12 cellular contexts compared by ENCODE assay signal in genomic region chr5:6279607-6280006, GRCh38.
"Had no signal": no experiment of that assay in that cellular context is flagged by ENCODE, and none has a peak within 500 bp of the region (broad histone marks: within the 10 kb centered on the region; RNA-seq: fewer than 3 reads in every experiment).

No MANE protein-coding gene starts in this region.

- H3K9me3 ChIP-seq: adrenal gland, tibial nerve, vagina had no signal

- H3K36me3 ChIP-seq: adrenal gland, cardiac muscle cell, tibial nerve, vagina had no signal

- DNase-seq: activated CD4-positive, alpha-beta memory T cell treated with anti-CD3 and anti-CD28 coated beads for 36 hours; activated CD4-positive, alpha-beta T cell treated with anti-CD3 and anti-CD28 coated beads for 1 hour; activated effector memory CD4-positive, alpha-beta T cell treated with Interleukin-2 at 50 U/mL for 16 hours; activated T-cell treated with anti-CD3 and anti-CD28 coated beads, Interleukin-2, amount 50 U/mL, for 4 hours; adrenal gland; T-cell; T1000 had no signal

- H3K4me1 ChIP-seq: adrenal gland, tibial nerve, vagina had no signal

- H3K27me3 ChIP-seq: adrenal gland, cardiac muscle cell, tibial nerve, vagina had no signal

- H3K4me3 ChIP-seq: adrenal gland, cardiac muscle cell, tibial nerve, vagina had no signal

- H3K27ac ChIP-seq: adrenal gland, cardiac muscle cell, tibial nerve, vagina had no signal

- ATAC-seq: activated T-cell treated with anti-CD3 and anti-CD28 coated beads, Interleukin-2, amount 50 U/mL, for 4 hours; esophagus mucosa; stimulated activated memory B cell treated with anti-CD40 and anti-IgM and Interleukin-4, amounts not matched to agents 10 μg/mL and 1 μg/mL and 100 μg/mL, for 72 hours; T-cell had no signal
